In genomic region chr10:84837877-84838276, GRCh38 we compare ENCODE assay signal across 17 cellular contexts.
DNase-seq lines count a peak whose midpoint lies in the region; ATAC-seq lines count a peak whose summit lies in the region.
"Had no signal": no experiment of that assay in that cellular context is flagged by ENCODE, and none has a peak within 500 bp of the region (broad histone marks: within the 10 kb centered on the region; RNA-seq: fewer than 3 reads in every experiment).

No MANE protein-coding gene starts in this region.

- intact Hi-C loops in right cardiac atrium (cut with DNase I) (no loop called here), posterior vena cava (cut with DNase I) (no loop called here)

- ATAC-seq in right cardiac atrium = peak; percentile 87 to 91
- ATAC-seq: A549, GM12878 had no signal

- H3K4me1 ChIP-seq in right cardiac atrium (ENCODE audit: control insufficient read depth, insufficient read depth, low read length) = no peaks in the 10 kb centered on the region
- H3K4me1 ChIP-seq: A549, Caco-2 had no signal

- no peaks in the 10 kb centered on the region for H3K27me3 Mint-ChIP-seq in T-helper 2 cell treated with Interferon-gamma antibody and Interleukin-4, amounts not matched to agents 5 μg/mL and 100 μg/mL, for 36 hours (ENCODE audit: low read depth)

- no peaks in the 10 kb centered on the region for H3K4me1 Mint-ChIP-seq in T-helper 2 cell treated with Interferon-gamma antibody and Interleukin-4, amounts not matched to agents 5 μg/mL and 100 μg/mL, for 36 hours (ENCODE audit: low read depth)

- H3K27me3 ChIP-seq in right cardiac atrium (ENCODE audit: control insufficient read depth, insufficient read depth) = no peaks in the 10 kb centered on the region

- H3K4me3 Mint-ChIP-seq in T-helper 2 cell treated with Interferon-gamma antibody and Interleukin-4, amounts not matched to agents 5 μg/mL and 100 μg/mL, for 36 hours = no peak overlapping the region
- H3K4me3 Mint-ChIP-seq: HFFc6 had no signal

- H3K9me3 Mint-ChIP-seq in T-helper 2 cell treated with Interferon-gamma antibody and Interleukin-4, amounts not matched to agents 5 μg/mL and 100 μg/mL, for 36 hours = no peaks in the 10 kb centered on the region

- WGBS in right cardiac atrium = 56% methylated on average over 10 of the region's 10 CpGs

- H3K27ac Mint-ChIP-seq in T-helper 2 cell treated with Interferon-gamma antibody and Interleukin-4, amounts not matched to agents 5 μg/mL and 100 μg/mL, for 36 hours = no peak overlapping the region
- H3K27ac Mint-ChIP-seq: HFFc6 had no signal

- no peaks in the 10 kb centered on the region for H3K9me3 ChIP-seq in right cardiac atrium (ENCODE audit: control insufficient read depth, low read length)
- H3K9me3 ChIP-seq: A549, Caco-2 had no signal

- no peak overlapping the region for H3K4me3 ChIP-seq in right cardiac atrium (ENCODE audit: low read length)
- H3K4me3 ChIP-seq: A549, GM12878 had no signal

- no peaks in the 10 kb centered on the region for H3K36me3 Mint-ChIP-seq in T-helper 2 cell treated with Interferon-gamma antibody and Interleukin-4, amounts not matched to agents 5 μg/mL and 100 μg/mL, for 36 hours (ENCODE audit: low read depth)

- H3K27ac ChIP-seq in right cardiac atrium (ENCODE audit: low read length) = peak overlapping the region; percentile 90
- H3K27ac ChIP-seq: A549, C4-2B had no signal

- peak; percentile 15 for DNase-seq in CMK (ENCODE audit: low read depth)
- DNase-seq in NCI-H1092 (lab: John Stamatoyannopoulos, UW) = peak; percentile 9
- DNase-seq in astrocyte of the hippocampus (ENCODE audit: low read depth, low spot score) = peak; percentile 63
- peak; percentile 37 to 86 (median 79) for DNase-seq in right cardiac atrium
- DNase-seq in posterior vena cava (ENCODE audit: low spot score) = no peak
- DNase-seq in T-helper 2 cell treated with Interferon-gamma antibody and Interleukin-4, amounts not matched to agents 5 μg/mL and 100 μg/mL, for 36 hours (ENCODE audit: low spot score) = no peak
- DNase-seq in T-helper 2 cell = no peak
- DNase-seq: Caco-2, DMS53, HFFc6, KBM-7, NCI-H187 treated with DMSO at 0.1 percent for 48 hours, NCI-H446 treated with DMSO at 0.1 percent for 48 hours, NCI-H82 had no signal

Comparison
In these comparisons a context has a peak if more than half of its experiments do, and no peak if none do; other contexts are left out.
1. DNase-seq: peak in CMK (single experiment), NCI-H1092 (single experiment), astrocyte of the hippocampus (single experiment) and right cardiac atrium (3 of 3); none in posterior vena cava (single experiment), T-helper 2 cell treated with Interferon-gamma antibody and Interleukin-4, amounts not matched to agents 5 μg/mL and 100 μg/mL, for 36 hours (single experiment) and T-helper 2 cell (0 of 5).